In genomic region chr6:52233975-52234823, GRCh38 we compare ENCODE assay signal across 1 cellular context.
TF ChIP-seq lines count a peak whose summit lies in the region.

No MANE protein-coding gene starts in this region.

TF ChIP-seq in K562, 482 proteins besides CTCF, POLR2A, EP300 and RAD21 (continued from another document):
- TF ChIP-seq DEAF1 (CRISPR knock-in tag; IDR thresholded peaks at IDR 0.05) = peak; percentile 77
